Comparison of ENCODE assay signal across 8 cellular contexts in genomic region chr7:26156454-26157365, GRCh38. TPM values are rescaled to one million over a fixed set of nuclear protein-coding genes. Genes with fewer than 3 reads are reported as not detected.
DNase-seq lines count a peak whose midpoint lies in the region; ATAC-seq, FAIRE-seq and TF ChIP-seq lines count a peak whose summit lies in the region.

No MANE protein-coding gene starts in this region.

- 78 to 80% methylated on average over 20 of the region's 20 CpGs for WGBS in aorta, 2 donors

- H3K4me3 ChIP-seq in ACC112 (ENCODE audit: low read depth, low read length) (peak overlapping the region; percentile 38), thoracic aorta (peak overlapping the region; percentile 24), aorta (ENCODE audit: low read length in 2 of 2) (no peak overlapping the region)

- intact Hi-C loops in activated T-helper 1 cell treated with anti-CD3 and anti-CD28 coated beads, Interleukin-12 subunit alpha, Interleukin-12 subunit beta, Interleukin-2, Interleukin-4 antibody, amounts not matched to agents 30 ng/mL and 10 ng/mL and 1 ng/mL, durations not matched to agents 14 hours and 24 hours and 36 hours (cut with micrococcal nuclease), result loop anchor here (1.0 to 10.0 kb wide), 7 partner anchors 11 to 1878 kb away; partner anchors contain the start of genes HNRNPA2B1 and SKAP2
- intact Hi-C loops in aorta (cut with DNase I), result no loop called here

- H3K9me3 ChIP-seq in thoracic aorta (no peaks in the 10 kb centered on the region), aorta (ENCODE audit: control insufficient read depth, low read length) (peaks cover 2% of the 10 kb centered on the region)

- H3K79me2 ChIP-seq in ACC112 (ENCODE audit: control insufficient read depth, insufficient read depth, low read length, unreplicated experiment), result no peaks in the 10 kb centered on the region

- TF ChIP-seq CTCF in thoracic aorta (IDR thresholded peaks at IDR 0.05), result no peak

- H3K27me3 ChIP-seq in ACC112 (ENCODE audit: insufficient read depth, low read length), result peaks cover 5% of the 10 kb centered on the region
- H3K27me3 ChIP-seq in thoracic aorta (replicated peaks; ENCODE audit: insufficient read depth), result peaks cover 4% of the 10 kb centered on the region
- H3K27me3 ChIP-seq in aorta (ENCODE audit: control insufficient read depth in 1 of 2, insufficient read depth in 2 of 2, low read length in 1 of 2), result no peaks in the 10 kb centered on the region

- H3K36me3 Mint-ChIP-seq in activated T-helper 1 cell treated with anti-CD3 and anti-CD28 coated beads, Interleukin-12 subunit alpha, Interleukin-12 subunit beta, Interleukin-2, Interleukin-4 antibody, amounts not matched to agents 30 ng/mL and 10 ng/mL and 1 ng/mL, durations not matched to agents 14 hours and 24 hours and 36 hours (ENCODE audit: low read depth), result peaks cover 33% of the 10 kb centered on the region

- no peaks in the 10 kb centered on the region for H3K9me3 Mint-ChIP-seq in activated T-helper 1 cell treated with anti-CD3 and anti-CD28 coated beads, Interleukin-12 subunit alpha, Interleukin-12 subunit beta, Interleukin-2, Interleukin-4 antibody, amounts not matched to agents 30 ng/mL and 10 ng/mL and 1 ng/mL, durations not matched to agents 14 hours and 24 hours and 36 hours

- H3K27ac ChIP-seq in ACC112 (ENCODE audit: low read depth, low read length), result peak overlapping the region; percentile 66
- no peak overlapping the region for H3K27ac ChIP-seq in thoracic aorta
- H3K27ac ChIP-seq in aorta (ENCODE audit: low read depth in 1 of 2, low read length in 2 of 2), result no peak overlapping the region

- peak overlapping the region; percentile 97 for H3K4me3 Mint-ChIP-seq in activated T-helper 1 cell treated with anti-CD3 and anti-CD28 coated beads, Interleukin-12 subunit alpha, Interleukin-12 subunit beta, Interleukin-2, Interleukin-4 antibody, amounts not matched to agents 30 ng/mL and 10 ng/mL and 1 ng/mL, durations not matched to agents 14 hours and 24 hours and 36 hours

- H2AFZ ChIP-seq in ACC112 (ENCODE audit: low read length, unreplicated experiment), result no peak overlapping the region

- H3K27ac Mint-ChIP-seq in activated T-helper 1 cell treated with anti-CD3 and anti-CD28 coated beads, Interleukin-12 subunit alpha, Interleukin-12 subunit beta, Interleukin-2, Interleukin-4 antibody, amounts not matched to agents 30 ng/mL and 10 ng/mL and 1 ng/mL, durations not matched to agents 14 hours and 24 hours and 36 hours, result peak overlapping the region; percentile 97

- ATAC-seq in thoracic aorta (ENCODE audit: insufficient number of reproducible peaks, low FRiP score, low read depth) (no peak), GM19023 (IDR thresholded peaks at IDR 0.05; ENCODE audit: unreplicated experiment) (no peak), aorta (ENCODE audit: low FRiP score) (no peak)

- DNase-seq in GM19239 (ENCODE audit: insufficient read length, low spot score) (no peak), NCI-H526 (lab: John Stamatoyannopoulos, UW) (peak; percentile 71 to 75), kidney glomerular epithelial cell (lab: John Stamatoyannopoulos, UW) (peak; percentile 98), thoracic aorta (ENCODE audit: low spot score) (no peak), aorta (no peak)
- DNase-seq in activated T-helper 1 cell treated with anti-CD3 and anti-CD28 coated beads, Interleukin-12 subunit alpha, Interleukin-12 subunit beta, Interleukin-2, Interleukin-4 antibody, amounts not matched to agents 30 ng/mL and 10 ng/mL and 1 ng/mL, durations not matched to agents 14 hours and 24 hours and 36 hours (ENCODE audit: low spot score), result peak; percentile 69

- H3K36me3 ChIP-seq in ACC112 (ENCODE audit: insufficient read depth, low read length), result no peaks in the 10 kb centered on the region
- H3K36me3 ChIP-seq in thoracic aorta, result no peaks in the 10 kb centered on the region
- no peaks in the 10 kb centered on the region for H3K36me3 ChIP-seq in aorta (ENCODE audit: control insufficient read depth in 1 of 2, insufficient read depth in 2 of 2, low read length in 1 of 2)

- H3K27me3 Mint-ChIP-seq in activated T-helper 1 cell treated with anti-CD3 and anti-CD28 coated beads, Interleukin-12 subunit alpha, Interleukin-12 subunit beta, Interleukin-2, Interleukin-4 antibody, amounts not matched to agents 30 ng/mL and 10 ng/mL and 1 ng/mL, durations not matched to agents 14 hours and 24 hours and 36 hours (ENCODE audit: insufficient read depth), result no peaks in the 10 kb centered on the region

- peaks cover 86% of the 10 kb centered on the region for H3K4me1 Mint-ChIP-seq in activated T-helper 1 cell treated with anti-CD3 and anti-CD28 coated beads, Interleukin-12 subunit alpha, Interleukin-12 subunit beta, Interleukin-2, Interleukin-4 antibody, amounts not matched to agents 30 ng/mL and 10 ng/mL and 1 ng/mL, durations not matched to agents 14 hours and 24 hours and 36 hours (ENCODE audit: low read depth)

- peak; percentile 67 for FAIRE-seq in GM19239 (lab: Jason Lieb, UNC)

- peaks cover 25% of the 10 kb centered on the region for H3K4me1 ChIP-seq in ACC112 (ENCODE audit: control insufficient read depth, insufficient read depth, low read length, unreplicated experiment)
- peaks cover 4 to 23% of the 10 kb centered on the region in 2 donors for H3K4me1 ChIP-seq in thoracic aorta (ENCODE audit: control insufficient read depth in 1 of 2, low read depth in 2 of 2)
- H3K4me1 ChIP-seq in aorta (ENCODE audit: control insufficient read depth in 1 of 2, insufficient read depth in 2 of 2, low read length in 2 of 2), result no peaks in the 10 kb centered on the region

RNA-seq across cellular contexts. Expression of gene NFE2L3, which starts 4.7 kb away (rescaled TPM):
- total RNA-seq in activated T-helper 1 cell treated with anti-CD3 and anti-CD28 coated beads, Interleukin-12 subunit alpha, Interleukin-12 subunit beta, Interleukin-2, Interleukin-4 antibody, amounts not matched to agents 30 ng/mL and 10 ng/mL and 1 ng/mL, durations not matched to agents 14 hours and 24 hours and 36 hours, result 80.1 TPM in 2 replicates
- total RNA-seq in thoracic aorta (1 to 10 TPM; 2.8 to 4.5 TPM), aorta (1 to 10 TPM; 1.8 to 3.1 TPM)
- polyA plus RNA-seq in aorta, result 1 to 10 TPM in 1 of 2 donors, under 1 TPM in 1; 0.38 to 1.1 TPM

RNA-seq across cellular contexts. Expression of gene HNRNPA2B1, which starts 43.8 kb away (rescaled TPM):
- total RNA-seq in activated T-helper 1 cell treated with anti-CD3 and anti-CD28 coated beads, Interleukin-12 subunit alpha, Interleukin-12 subunit beta, Interleukin-2, Interleukin-4 antibody, amounts not matched to agents 30 ng/mL and 10 ng/mL and 1 ng/mL, durations not matched to agents 14 hours and 24 hours and 36 hours, result 821 and 823 TPM in 2 replicates
- total RNA-seq in thoracic aorta (100 to 1,000 TPM; 142 to 204 TPM), aorta (100 to 1,000 TPM; 332 to 354 TPM)
- polyA plus RNA-seq in aorta, result 100 to 1,000 TPM; 345 to 392 TPM

RNA-seq across cellular contexts. Expression of gene CBX3, which starts 44.8 kb away (rescaled TPM):
- total RNA-seq in activated T-helper 1 cell treated with anti-CD3 and anti-CD28 coated beads, Interleukin-12 subunit alpha, Interleukin-12 subunit beta, Interleukin-2, Interleukin-4 antibody, amounts not matched to agents 30 ng/mL and 10 ng/mL and 1 ng/mL, durations not matched to agents 14 hours and 24 hours and 36 hours, result 284 and 298 TPM in 2 replicates
- total RNA-seq in thoracic aorta, result 10 to 100 TPM; 53.7 to 64.2 TPM
- total RNA-seq in aorta, result 10 to 100 TPM; 74.8 to 86.6 TPM
- polyA plus RNA-seq in aorta, result 100 to 1,000 TPM in 1 of 2 donors, 10 to 100 TPM in 1; 83.0 to 143 TPM

Comparison
In these comparisons a context has a peak if more than half of its experiments do, and no peak if none do; other contexts are left out.
1. H3K4me3 ChIP-seq: peak in ACC112 (single experiment) and thoracic aorta (single experiment); none in aorta (0 of 2).
2. DNase-seq: peak in NCI-H526 (2 of 2), activated T-helper 1 cell treated with anti-CD3 and anti-CD28 coated beads, Interleukin-12 subunit alpha, Interleukin-12 subunit beta, Interleukin-2, Interleukin-4 antibody, amounts not matched to agents 30 ng/mL and 10 ng/mL and 1 ng/mL, durations not matched to agents 14 hours and 24 hours and 36 hours (single experiment) and kidney glomerular epithelial cell (single experiment); none in GM19239 (single experiment), thoracic aorta (single experiment) and aorta (0 of 2).
3. RNA of gene NFE2L3, which starts 4.7 kb away (total RNA-seq): 80.1 TPM in activated T-helper 1 cell treated with anti-CD3 and anti-CD28 coated beads, Interleukin-12 subunit alpha, Interleukin-12 subunit beta, Interleukin-2, Interleukin-4 antibody, amounts not matched to agents 30 ng/mL and 10 ng/mL and 1 ng/mL, durations not matched to agents 14 hours and 24 hours and 36 hours; 2.8 to 4.5 TPM in thoracic aorta and 1.8 to 3.1 TPM in aorta; every median in the first group is over 10 times any median in the second.